14 cellular contexts compared by ENCODE assay signal in genomic region chr16:68436581-68436980, GRCh38. TPM values are rescaled to one million over a fixed set of nuclear protein-coding genes. Genes with fewer than 3 reads are reported as not detected.
A peak's percentile ranks its signal among the peaks of the same experiment; 100 is the strongest.
DNase-seq lines count a peak whose midpoint lies in the region; TF ChIP-seq lines count a peak whose summit lies in the region.
"Had no signal": no experiment of that assay in that cellular context is flagged by ENCODE, and none has a peak within 500 bp of the region (broad histone marks: within the 10 kb centered on the region; RNA-seq: fewer than 3 reads in every experiment).

No MANE protein-coding gene starts in this region.

- H3K27me3 ChIP-seq in BJ (ENCODE audit: control insufficient read depth, insufficient read depth, low read length) (peaks cover 14% of the 10 kb centered on the region), PC-9 (ENCODE audit: insufficient read depth, low read depth) (0 out of 2 replicates have a peak, but pooled peaks cover 19% of the 10 kb centered on the region), hepatocyte (peaks cover 13% of the 10 kb centered on the region), testis (no peaks in the 10 kb centered on the region)
- H3K27me3 ChIP-seq: uterus had no signal

- H3K4me2 ChIP-seq in PC-9 (no peak overlapping the region), hepatocyte (no peak overlapping the region)

- H3K4me1 ChIP-seq in PC-9 (replicated peaks; ENCODE audit: insufficient read depth) (peaks cover 8% of the 10 kb centered on the region; the same call in 1 of the 2 replicates), hepatocyte (ENCODE audit: insufficient read depth) (no peaks in the 10 kb centered on the region), testis (no peaks in the 10 kb centered on the region)
- H3K4me1 ChIP-seq: uterus had no signal

- no peak overlapping the region for H2AFZ ChIP-seq in PC-9
- H2AFZ ChIP-seq in hepatocyte: no peak overlapping the region

- TF ChIP-seq CTCF in BJ (IDR thresholded peaks at IDR 0.05; ENCODE audit: insufficient read depth, low read depth, low read length) (peak; percentile 22; the same call in 1 of the 2 replicates), GM13977 (IDR thresholded peaks at IDR 0.05; ENCODE audit: extremely low read depth, insufficient read depth, missing control alignments) (peak; percentile 15), PC-9 (conservative IDR thresholded peaks at IDR 0.05) (0 out of 2 replicates have a peak, but pooled peaks have one; percentile 35), hepatocyte (IDR thresholded peaks at IDR 0.05; ENCODE audit: poor library complexity) (peak; percentile 17), testis (IDR thresholded peaks at IDR 0.05) (peak in 1 of 3 experiments; percentile 33)

- no peaks in the 10 kb centered on the region for H3K79me2 ChIP-seq in PC-9 (ENCODE audit: low read depth)
- H3K79me2 ChIP-seq in hepatocyte: no peaks in the 10 kb centered on the region

- TF ChIP-seq POLR2A in testis (IDR thresholded peaks at IDR 0.05): no peak

- H3K9me3 ChIP-seq in PC-9 (ENCODE audit: insufficient read depth, low read depth) (no peaks in the 10 kb centered on the region), hepatocyte (ENCODE audit: low read depth) (no peaks in the 10 kb centered on the region), testis (no peaks in the 10 kb centered on the region)
- H3K9me3 ChIP-seq: uterus had no signal

- H3K36me3 ChIP-seq in BJ (ENCODE audit: control insufficient read depth, insufficient read depth, low read length): no peaks in the 10 kb centered on the region
- no peaks in the 10 kb centered on the region for H3K36me3 ChIP-seq in PC-9 (ENCODE audit: low read depth)
- H3K36me3 ChIP-seq in hepatocyte (replicated peaks; ENCODE audit: insufficient read depth, low read depth): no peaks in the 10 kb centered on the region
- H3K36me3 ChIP-seq in testis (ENCODE audit: low read depth, missing control alignments): no peaks in the 10 kb centered on the region
- H3K36me3 ChIP-seq: uterus had no signal

- H4K20me1 ChIP-seq in PC-9 (ENCODE audit: insufficient read depth) (no peaks in the 10 kb centered on the region), hepatocyte (ENCODE audit: insufficient read depth, poor library complexity, severe bottlenecking) (no peaks in the 10 kb centered on the region)

- CTCF ChIA-PET in BJ (lab: Yijun Ruan, JAX): no interaction called here
- CTCF ChIA-PET in PC-9 (lab: Charles Lee): no interaction called here

- BruUV-seq in PC-9 (replicated peaks; lab: Mats Ljungman, UMichigan): no TSS peak

- POLR2A ChIA-PET in BJ (lab: Charles Lee) (no interaction called here), PC-9 (lab: Charles Lee; ENCODE audit: unreplicated experiment) (no interaction called here)

- no peak overlapping the region for H3K4me3 ChIP-seq in BJ (ENCODE audit: low read depth, low read length)
- no peak overlapping the region for H3K4me3 ChIP-seq in PC-9
- no peak overlapping the region for H3K4me3 ChIP-seq in hepatocyte
- no peak overlapping the region for H3K4me3 ChIP-seq in testis
- H3K4me3 ChIP-seq: lung, uterus had no signal

- DNase-seq in BJ (ENCODE audit: low read depth) (no peak), GM13977 (ENCODE audit: low spot score) (no peak), PC-9 (no peak), hepatocyte (ENCODE audit: low spot score) (no peak), testis (no peak), head of caudate nucleus (no peak)
- DNase-seq in activated CD8-positive, alpha-beta memory T cell treated with anti-CD3 and anti-CD28 coated beads, Interleukin-2, amount 50 U/mL, for 48 hours: no peak
- DNase-seq in stimulated activated CD8-positive, alpha-beta memory T cell treated with anti-CD3 and anti-CD28 coated beads, Interleukin-4, amount 100 ng/mL, for 48 hours: no peak
- DNase-seq: activated T-cell treated with anti-CD3 and anti-CD28 coated beads, Interleukin-2, amount 50 U/mL, for 48 hours; COR-L47; NCI-H1105 treated with DMSO at 0.1 percent for 48 hours; uterus had no signal

- H3K9me2 ChIP-seq in PC-9 (ENCODE audit: insufficient read depth): no peaks in the 10 kb centered on the region
- no peaks in the 10 kb centered on the region for H3K9me2 ChIP-seq in hepatocyte (replicated peaks; ENCODE audit: insufficient read depth)

- WGBS in hepatocyte (ENCODE audit: low lambda C conversion rate, missing lambda C conversion rate): 85% methylated on average over 4 of the region's 4 CpGs
- 94 to 98% methylated on average over 4 of the region's 4 CpGs for WGBS in testis, 2 donors

- in situ Hi-C loops in GM13977 (cut with MboI; ENCODE audit: low pct_unique_long_range_greater_than_20kb, low sequenced_read_pairs, unreplicated experiment): no loop called here

- no peak overlapping the region for H3K27ac ChIP-seq in PC-9
- no peak overlapping the region for H3K27ac ChIP-seq in hepatocyte
- H3K27ac ChIP-seq in testis: no peak overlapping the region
- H3K27ac ChIP-seq: uterus had no signal

- intact Hi-C loops in PC-9 (cut with micrococcal nuclease; ENCODE audit: unreplicated experiment) (no loop called here), testis (cut with DNase I; ENCODE audit: low total_unique reads) (no loop called here), head of caudate nucleus (cut with DNase I) (no loop called here)

- H3F3A ChIP-seq in PC-9 (ENCODE audit: insufficient read depth, low read depth): 0 out of 2 replicates have a peak, but pooled peaks cover 4% of the 10 kb centered on the region

RNA-seq across cellular contexts. Expression of gene SMPD3, which starts 11.7 kb away (rescaled TPM):
- polyA plus RNA-seq in BJ (2011; rRNA removed): 0.07 and 0.27 TPM in 2 replicates
- 0.15 TPM in 1 of 2 replicates, not detected in the other for polyA minus RNA-seq in BJ (2011; rRNA and poly(A)+ RNA removed)
- 0.30 and 0.94 TPM in 2 replicates for total RNA-seq in PC-9 (2021)
- 6.3 and 8.4 TPM in 2 replicates for total RNA-seq in hepatocyte
- polyA plus RNA-seq in hepatocyte: 5.7 and 9.5 TPM in 2 replicates
- 10 to 100 TPM; 20.6 to 23.4 TPM for total RNA-seq in testis
- 13.3 TPM for polyA plus RNA-seq in testis (ENCODE audit: insufficient read depth, low read depth, low replicate concordance)
- total RNA-seq: cardiac septum had no signal
